Comparison of ENCODE assay signal across 8 cellular contexts in the genomic region with DNA sequence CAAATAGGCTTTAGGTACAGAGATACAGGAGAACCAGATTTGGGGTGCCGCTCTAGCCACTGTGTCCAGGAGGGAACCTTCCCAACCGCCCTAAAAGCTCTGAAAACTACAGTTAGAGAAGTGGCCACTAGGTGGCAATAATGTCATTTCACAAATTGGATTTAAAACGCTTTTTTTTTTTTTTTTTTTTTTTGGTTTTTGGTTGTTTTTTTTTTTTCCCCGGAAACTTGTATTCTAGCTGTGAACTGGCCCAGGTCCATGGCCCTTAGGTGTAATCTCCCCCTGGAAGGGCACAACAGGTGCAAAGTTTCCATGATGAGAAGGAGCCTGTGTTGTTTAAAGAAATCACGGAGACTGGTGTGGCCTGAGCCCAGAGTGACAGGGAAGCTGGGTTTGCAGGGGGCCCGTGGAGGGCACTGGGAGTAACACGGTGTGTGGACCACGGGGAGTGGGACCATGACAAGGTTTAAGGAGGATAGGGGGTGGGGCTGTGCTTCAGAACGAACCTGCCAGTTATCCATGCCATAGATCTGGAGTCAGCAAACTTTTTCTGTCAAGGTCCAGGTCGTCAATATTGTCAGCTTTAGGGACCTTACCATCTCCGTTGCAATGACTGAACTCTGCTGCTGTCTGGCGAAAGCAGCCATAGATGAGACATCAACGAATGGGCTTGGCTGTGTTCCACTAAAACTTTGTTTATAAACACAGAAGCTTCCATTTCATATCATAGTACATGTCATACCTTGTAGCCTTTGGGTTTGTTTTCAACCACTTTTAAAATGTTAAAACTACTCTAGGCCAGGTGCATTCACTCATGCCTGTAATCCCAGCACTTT. TPM values are rescaled to one million over a fixed set of nuclear protein-coding genes. Genes with fewer than 3 reads are reported as not detected.
DNase-seq lines count a peak whose midpoint lies in the region; ATAC-seq, FAIRE-seq and TF ChIP-seq lines count a peak whose summit lies in the region.

No MANE protein-coding gene starts in this region.

- H3K27me3 ChIP-seq in RWPE2 (ENCODE audit: insufficient read depth, poor library complexity, severe bottlenecking) (no peaks in the 10 kb centered on the region), K562 (ENCODE audit: control insufficient read depth in 2 of 2, insufficient read depth in 2 of 2, low read length in 2 of 2) (peaks cover 0 to 7% of the 10 kb centered on the region in 2 experiments; a peak in 1 of 5 replicates)

- DNase-seq in EL: peak; percentile 72
- DNase-seq in M059J (ENCODE audit: low read depth): peak; percentile 68
- no peak for DNase-seq in RWPE2 (ENCODE audit: low spot score)
- peak in 3 of 4 experiments; percentile 53 to 77 (median 53) for DNase-seq in K562 (ENCODE audit: extremely low read depth in 1 of 4, low spot score in 3 of 4)
- peak; percentile 69 for DNase-seq in kidney tubule cell (ENCODE audit: low spot score)
- DNase-seq in stimulated activated CD8-positive, alpha-beta memory T cell treated with anti-CD3 and anti-CD28 coated beads, Interleukin-4, amount 100 ng/mL, for 48 hours: peak; percentile 39

- no peaks in the 10 kb centered on the region for H3K4me1 ChIP-seq in RWPE2 (ENCODE audit: insufficient read depth, poor library complexity, severe bottlenecking)
- H3K4me1 ChIP-seq in K562 (replicated peaks in 1 of 2; ENCODE audit: control insufficient read depth in 2 of 2, insufficient read depth in 2 of 2, low read length in 2 of 2): no peaks in the 10 kb centered on the region

- POLR2A ChIA-PET in K562 (lab: Yijun Ruan, JAX): interaction anchor here (0.6 to 1.0 kb wide), 4 partner anchors 18 to 929 kb away, joined by 3 to 6 read pairs (median 4); no protein-coding TSS in a partner anchor

- no peaks in the 10 kb centered on the region for H3K79me2 ChIP-seq in K562 (ENCODE audit: control insufficient read depth, insufficient read depth, low read length)

- ATAC-seq in RWPE2 (ENCODE audit: low read depth): peak; percentile 27; the same call in 1 of the 3 replicates
- ATAC-seq in K562: peak; percentile 80
- no peak for ATAC-seq in HG03039 (IDR thresholded peaks at IDR 0.05; ENCODE audit: unreplicated experiment)
- ATAC-seq in HG02798 (IDR thresholded peaks at IDR 0.05; ENCODE audit: poor library complexity, unreplicated experiment): no peak

- no peak overlapping the region for H3K9ac ChIP-seq in K562 (ENCODE audit: insufficient read depth in 1 of 2, low read depth in 2 of 2, low read length in 2 of 2)

- H3K27ac ChIP-seq in RWPE2 (ENCODE audit: poor library complexity, severe bottlenecking): no peak overlapping the region
- H3K27ac ChIP-seq in K562 (ENCODE audit: extremely low read depth, low read depth, low read length): no peak overlapping the region

- H3K9me3 ChIP-seq in RWPE2 (ENCODE audit: severe bottlenecking): no peaks in the 10 kb centered on the region
- no peaks in the 10 kb centered on the region for H3K9me3 ChIP-seq in K562 (replicated peaks; ENCODE audit: control insufficient read depth, insufficient read depth, low read depth, low read length)

- H2AFZ ChIP-seq in K562 (ENCODE audit: low read depth, low read length): no peak overlapping the region

- peak; percentile 82 for FAIRE-seq in K562 (lab: Jason Lieb, UNC)

- no peaks in the 10 kb centered on the region for H3K9me1 ChIP-seq in K562 (ENCODE audit: control insufficient read depth, insufficient read depth, low read length)

- CTCF ChIA-PET in K562 (lab: Yijun Ruan, JAX; ENCODE audit: low intra/inter-chr PET ratio): interaction anchor here (0.6 to 1.5 kb wide), 4 partner anchors 59 to 1091 kb away, joined by 3 to 14 read pairs (median 4); no protein-coding TSS in a partner anchor

- no peak for TF ChIP-seq EP300 in K562 (IDR thresholded peaks at IDR 0.05; ENCODE audit: low read length)

- no peak overlapping the region for H3K4me2 ChIP-seq in K562 (ENCODE audit: insufficient read depth, low read length)

- WGBS in K562 (ENCODE audit: insufficient coverage, low coverage, missing lambda C conversion rate): 2% methylated on average over 11 of the region's 13 CpGs

- no peak for TF ChIP-seq POLR2A in K562 (conservative IDR thresholded peaks at IDR 0.05)

- TF ChIP-seq RAD21 in K562 (CRISPR knock-in tag; conservative IDR thresholded peaks at IDR 0.05 in 1 of 2, IDR thresholded peaks at IDR 0.05 in 1 of 2): peak; percentile 23 to 37; a peak in 2 of 4 replicates

- intact Hi-C loops in K562 (cut with micrococcal nuclease): loop anchor here (5.0 kb wide), 1 partner anchor 465 kb away; no protein-coding TSS in a partner anchor

- H3K36me3 ChIP-seq in RWPE2 (ENCODE audit: low read depth) (no peaks in the 10 kb centered on the region), K562 (ENCODE audit: control insufficient read depth, insufficient read depth, low read length) (no peaks in the 10 kb centered on the region)

- TF ChIP-seq CTCF in RWPE2 (IDR thresholded peaks at IDR 0.05; ENCODE audit: poor library complexity, severe bottlenecking) (peak; percentile 76), K562 (IDR thresholded peaks at IDR 0.05 in 2 of 3, conservative IDR thresholded peaks at IDR 0.05 in 1 of 3; ENCODE audit: insufficient read depth in 2 of 3, low read depth in 1 of 3, low read length in 3 of 3) (peak; percentile 60 to 72 (median 62))

- no peak overlapping the region for H3K4me3 ChIP-seq in RWPE2 (ENCODE audit: severe bottlenecking)
- no peak overlapping the region for H3K4me3 ChIP-seq in K562

- in situ Hi-C loops in K562 (cut with MboI): loop anchor here (10.0 kb wide), 1 partner anchor 463 kb away; no protein-coding TSS in a partner anchor

- H4K20me1 ChIP-seq in K562 (replicated peaks; ENCODE audit: control insufficient read depth, insufficient read depth, low read length): 0 out of 2 replicates have a peak, but pooled peaks cover 5% of the 10 kb centered on the region

- no TSS peak for BruUV-seq in K562 (replicated peaks; lab: Mats Ljungman, UMichigan)

TF ChIP-seq in K562, 482 proteins besides CTCF, POLR2A, EP300 and RAD21 (continues in another document):
- no peak for TF ChIP-seq LCOR (CRISPR knock-in tag; IDR thresholded peaks at IDR 0.05)

RNA-seq across cellular contexts. Expression of a gene that starts 10.1 kb away (rescaled TPM):
- not detected in 2 replicates for total RNA-seq in M059J (2014; rRNA removed; shearing (Covaris generic))
- not detected in 2 replicates for total RNA-seq in K562 (2011; cell fraction: chromatin; rRNA removed; ENCODE audit: low replicate concordance)
- total RNA-seq in K562 (2011; cell fraction: nucleolus; rRNA removed): not detected in 2 replicates
- not detected in 2 replicates for total RNA-seq in K562 (2011; cell fraction: nucleoplasm; rRNA removed)
- total RNA-seq in K562 (2014; rRNA removed): not detected in 2 replicates
- total RNA-seq in K562 (2014; rRNA removed; fragmentation: Illumina TruSeq; extraction: Trizol): not detected in 2 replicates
- total RNA-seq in K562 (2015; rRNA removed; fragmentation: Illumina TruSeq; extraction: Trizol): not detected in 2 replicates
- total RNA-seq in K562 (2021): not detected in 2 replicates
- polyA plus RNA-seq in K562 (2011; rRNA removed): not detected in 2 replicates
- not detected in 2 replicates for polyA plus RNA-seq in K562 (2011; cell fraction: cytosol; rRNA removed)
- polyA plus RNA-seq in K562 (2011; cell fraction: nucleus; rRNA removed): not detected in 2 replicates
- 0.01 TPM in 1 of 2 replicates, not detected in the other for polyA plus RNA-seq in K562 (2012)
- not detected in 2 replicates for polyA plus RNA-seq in K562 (2014; fragmentation: Illumina TruSeq; extraction: Trizol)
- not detected for polyA plus RNA-seq in K562 (2014; fragmentation: Nextera tagmentation; extraction: Ambion mirVana)
- not detected in 2 replicates for polyA plus RNA-seq in K562 (2014; rRNA removed)
- not detected in 2 replicates for polyA minus RNA-seq in K562 (2011; rRNA and poly(A)+ RNA removed)
- polyA minus RNA-seq in K562 (2011; cell fraction: cytosol; rRNA and poly(A)+ RNA removed): not detected in 2 replicates
- polyA minus RNA-seq in K562 (2011; cell fraction: nucleus; rRNA and poly(A)+ RNA removed): not detected in 2 replicates

RNA-seq across cellular contexts. Expression of a gene that starts 15.1 kb away (rescaled TPM):
- total RNA-seq in M059J (2014; rRNA removed; shearing (Covaris generic)): 19.7 and 38.3 TPM in 2 replicates
- total RNA-seq in K562 (2011; cell fraction: chromatin; rRNA removed; ENCODE audit: low replicate concordance): not detected in 2 replicates
- total RNA-seq in K562 (2011; cell fraction: nucleolus; rRNA removed): not detected in 2 replicates
- total RNA-seq in K562 (2011; cell fraction: nucleoplasm; rRNA removed): not detected in 2 replicates
- total RNA-seq in K562 (2014; rRNA removed) (not detected in 2 replicates), K562 (2014; rRNA removed; fragmentation: Illumina TruSeq; extraction: Trizol) (not detected in 2 replicates), K562 (2015; rRNA removed; fragmentation: Illumina TruSeq; extraction: Trizol) (not detected in 2 replicates), K562 (2021) (0.04 and 0.07 TPM in 2 replicates)
- polyA plus RNA-seq in K562 (2011; rRNA removed) (not detected in 2 replicates), K562 (2014; fragmentation: Illumina TruSeq; extraction: Trizol) (not detected in 2 replicates), K562 (2014; fragmentation: Nextera tagmentation; extraction: Ambion mirVana) (not detected), K562 (2014; rRNA removed) (0.03 TPM in 1 of 2 replicates, not detected in the other)
- polyA plus RNA-seq in K562 (2011; cell fraction: cytosol; rRNA removed): not detected in 2 replicates
- polyA plus RNA-seq in K562 (2011; cell fraction: nucleus; rRNA removed): not detected in 2 replicates
- not detected in 2 replicates for polyA plus RNA-seq in K562 (2012)
- not detected in 2 replicates for polyA minus RNA-seq in K562 (2011; rRNA and poly(A)+ RNA removed)
- polyA minus RNA-seq in K562 (2011; cell fraction: cytosol; rRNA and poly(A)+ RNA removed): 0.36 TPM in 1 of 2 replicates, not detected in the other
- not detected in 2 replicates for polyA minus RNA-seq in K562 (2011; cell fraction: nucleus; rRNA and poly(A)+ RNA removed)

RNA-seq across cellular contexts. Expression of a gene that starts 42.9 kb away (rescaled TPM):
- not detected in 2 replicates for total RNA-seq in M059J (2014; rRNA removed; shearing (Covaris generic))
- total RNA-seq in K562 (2011; cell fraction: chromatin; rRNA removed; ENCODE audit: low replicate concordance): not detected in 2 replicates
- not detected in 2 replicates for total RNA-seq in K562 (2011; cell fraction: nucleolus; rRNA removed)
- not detected in 2 replicates for total RNA-seq in K562 (2011; cell fraction: nucleoplasm; rRNA removed)
- total RNA-seq in K562 (2014; rRNA removed): not detected in 2 replicates
- total RNA-seq in K562 (2014; rRNA removed; fragmentation: Illumina TruSeq; extraction: Trizol): not detected in 2 replicates
- total RNA-seq in K562 (2015; rRNA removed; fragmentation: Illumina TruSeq; extraction: Trizol): not detected in 2 replicates
- not detected in 2 replicates for total RNA-seq in K562 (2021)
- not detected in 2 replicates for polyA plus RNA-seq in K562 (2011; rRNA removed)
- not detected in 2 replicates for polyA plus RNA-seq in K562 (2011; cell fraction: cytosol; rRNA removed)
- not detected in 2 replicates for polyA plus RNA-seq in K562 (2011; cell fraction: nucleus; rRNA removed)
- 0.17 TPM in 1 of 2 replicates, not detected in the other for polyA plus RNA-seq in K562 (2012)
- polyA plus RNA-seq in K562 (2014; fragmentation: Illumina TruSeq; extraction: Trizol): not detected in 2 replicates
- polyA plus RNA-seq in K562 (2014; fragmentation: Nextera tagmentation; extraction: Ambion mirVana): not detected
- polyA plus RNA-seq in K562 (2014; rRNA removed): not detected in 2 replicates
- polyA minus RNA-seq in K562 (2011; rRNA and poly(A)+ RNA removed): not detected in 2 replicates
- not detected in 2 replicates for polyA minus RNA-seq in K562 (2011; cell fraction: cytosol; rRNA and poly(A)+ RNA removed)
- not detected in 2 replicates for polyA minus RNA-seq in K562 (2011; cell fraction: nucleus; rRNA and poly(A)+ RNA removed)

Comparison
In these comparisons a context has a peak if more than half of its experiments do, and no peak if none do; other contexts are left out.
1. ATAC-seq: peak in RWPE2 (single experiment) and K562 (single experiment); none in HG03039 (single experiment) and HG02798 (single experiment).
2. RNA of a gene that starts 15.1 kb away (total RNA-seq): 19.7 to 38.3 TPM in M059J; 0.04 to 0.07 TPM in K562; every median in the first group is over 10 times any median in the second.